In the genomic region with DNA sequence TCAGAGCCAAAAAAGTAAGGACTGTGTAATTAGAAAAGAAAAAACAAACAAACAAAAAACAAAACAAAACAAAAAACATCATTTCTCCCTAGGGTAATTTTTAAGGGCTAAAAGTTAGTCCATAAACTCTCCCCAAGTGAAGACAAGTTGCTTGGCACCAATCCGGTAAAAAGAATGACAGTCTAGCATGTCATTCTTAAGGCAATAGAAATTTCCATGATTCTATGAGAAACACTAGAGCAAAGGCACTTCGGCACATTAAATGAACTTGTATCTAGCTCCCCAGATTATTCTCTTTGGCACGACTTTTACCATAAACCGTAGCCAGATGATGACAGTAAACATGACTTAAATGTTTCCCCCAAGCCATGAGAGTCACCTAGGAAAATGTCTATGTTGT, we compare ENCODE assay signal across 1 cellular context.
TF ChIP-seq lines count a peak whose summit lies in the region.

No MANE protein-coding gene starts in this region.

TF ChIP-seq in HepG2, 621 proteins besides CTCF, POLR2A, EP300 and RAD21:
- TF ChIP-seq MYNN (CRISPR knock-in tag; IDR thresholded peaks at IDR 0.05; ENCODE audit: low read depth), result no peak
- TF ChIP-seq, protein P1, sequence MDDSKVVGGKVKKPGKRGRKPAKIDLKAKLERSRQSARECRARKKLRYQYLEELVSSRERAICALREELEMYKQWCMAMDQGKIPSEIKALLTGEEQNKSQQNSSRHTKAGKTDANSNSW (CRISPR knock-in tag; IDR thresholded peaks at IDR 0.05; ENCODE audit: borderline replicate concordance), result no peak
- no peak for TF ChIP-seq ZNF800 (CRISPR knock-in tag; IDR thresholded peaks at IDR 0.05)
- TF ChIP-seq ATF3 (CRISPR knock-in tag; IDR thresholded peaks at IDR 0.05), result no peak
TF ChIP-seq in HepG2: peak in this region for 0.
